Comparison of ENCODE assay signal across 1 cellular context in genomic region chr19:52946322-52947310, GRCh38.
TF ChIP-seq lines count a peak whose summit lies in the region.

No MANE protein-coding gene starts in this region.

TF ChIP-seq in SK-N-SH, 30 proteins besides CTCF, POLR2A, EP300 and RAD21 (continued from another document):
- no peak for TF ChIP-seq REST (IDR thresholded peaks at IDR 0.05; ENCODE audit: low read depth, low read length)
- no peak for TF ChIP-seq GABPA (IDR thresholded peaks at IDR 0.05; ENCODE audit: low read depth)
- TF ChIP-seq ELF1 (IDR thresholded peaks at IDR 0.05) = no peak
- TF ChIP-seq FOXJ3 (CRISPR knock-in tag; IDR thresholded peaks at IDR 0.05) = no peak
- TF ChIP-seq, protein P1, sequence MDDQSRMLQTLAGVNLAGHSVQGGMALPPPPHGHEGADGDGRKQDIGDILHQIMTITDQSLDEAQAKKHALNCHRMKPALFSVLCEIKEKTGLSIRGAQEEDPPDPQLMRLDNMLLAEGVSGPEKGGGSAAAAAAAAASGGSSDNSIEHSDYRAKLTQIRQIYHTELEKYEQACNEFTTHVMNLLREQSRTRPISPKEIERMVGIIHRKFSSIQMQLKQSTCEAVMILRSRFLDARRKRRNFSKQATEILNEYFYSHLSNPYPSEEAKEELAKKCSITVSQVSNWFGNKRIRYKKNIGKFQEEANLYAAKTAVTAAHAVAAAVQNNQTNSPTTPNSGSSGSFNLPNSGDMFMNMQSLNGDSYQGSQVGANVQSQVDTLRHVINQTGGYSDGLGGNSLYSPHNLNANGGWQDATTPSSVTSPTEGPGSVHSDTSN (IDR thresholded peaks at IDR 0.05) = no peak
- no peak for TF ChIP-seq EZH2phosphoT487 (IDR thresholded peaks at IDR 0.05; ENCODE audit: borderline replicate concordance, low read depth)
- no peak for TF ChIP-seq MAX (IDR thresholded peaks at IDR 0.05; ENCODE audit: low read depth)
- TF ChIP-seq NFIC (IDR thresholded peaks at IDR 0.05; ENCODE audit: borderline replicate concordance) = no peak
TF ChIP-seq in SK-N-SH: peak in this region for 0.
